In genomic region chr2:86069783-86070339, GRCh38 we compare ENCODE assay signal across 1 cellular context.
TF ChIP-seq lines count a peak whose summit lies in the region.

No MANE protein-coding gene starts in this region.

TF ChIP-seq in HepG2, 621 proteins besides CTCF, POLR2A, EP300 and RAD21:
- TF ChIP-seq ZNF253 (CRISPR knock-in tag; IDR thresholded peaks at IDR 0.05; ENCODE audit: borderline replicate concordance), result peak; percentile 25; the same call in 1 of the 2 replicates
- TF ChIP-seq, protein P1, sequence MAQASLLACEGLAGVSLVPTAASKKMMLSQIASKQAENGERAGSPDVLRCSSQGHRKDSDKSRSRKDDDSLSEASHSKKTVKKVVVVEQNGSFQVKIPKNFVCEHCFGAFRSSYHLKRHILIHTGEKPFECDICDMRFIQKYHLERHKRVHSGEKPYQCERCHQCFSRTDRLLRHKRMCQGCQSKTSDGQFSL (CRISPR knock-in tag; IDR thresholded peaks at IDR 0.05), result no peak
- peak; percentile 54; the same call in 1 of the 2 replicates for TF ChIP-seq NFE2L2 (IDR thresholded peaks at IDR 0.05; ENCODE audit: low read length)
- TF ChIP-seq, protein P2, sequence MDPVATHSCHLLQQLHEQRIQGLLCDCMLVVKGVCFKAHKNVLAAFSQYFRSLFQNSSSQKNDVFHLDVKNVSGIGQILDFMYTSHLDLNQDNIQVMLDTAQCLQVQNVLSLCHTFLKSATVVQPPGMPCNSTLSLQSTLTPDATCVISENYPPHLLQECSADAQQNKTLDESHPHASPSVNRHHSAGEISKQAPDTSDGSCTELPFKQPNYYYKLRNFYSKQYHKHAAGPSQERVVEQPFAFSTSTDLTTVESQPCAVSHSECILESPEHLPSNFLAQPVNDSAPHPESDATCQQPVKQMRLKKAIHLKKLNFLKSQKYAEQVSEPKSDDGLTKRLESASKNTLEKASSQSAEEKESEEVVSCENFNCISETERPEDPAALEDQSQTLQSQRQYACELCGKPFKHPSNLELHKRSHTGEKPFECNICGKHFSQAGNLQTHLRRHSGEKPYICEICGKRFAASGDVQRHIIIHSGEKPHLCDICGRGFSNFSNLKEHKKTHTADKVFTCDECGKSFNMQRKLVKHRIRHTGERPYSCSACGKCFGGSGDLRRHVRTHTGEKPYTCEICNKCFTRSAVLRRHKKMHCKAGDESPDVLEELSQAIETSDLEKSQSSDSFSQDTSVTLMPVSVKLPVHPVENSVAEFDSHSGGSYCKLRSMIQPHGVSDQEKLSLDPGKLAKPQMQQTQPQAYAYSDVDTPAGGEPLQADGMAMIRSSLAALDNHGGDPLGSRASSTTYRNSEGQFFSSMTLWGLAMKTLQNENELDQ (CRISPR knock-in tag; IDR thresholded peaks at IDR 0.05; ENCODE audit: borderline replicate concordance), result no peak
- no peak for TF ChIP-seq MIER3 (CRISPR knock-in tag; IDR thresholded peaks at IDR 0.05; ENCODE audit: borderline replicate concordance)
- TF ChIP-seq ZFP36L2 (CRISPR knock-in tag; IDR thresholded peaks at IDR 0.05), result no peak
- no peak for TF ChIP-seq KLF15 (CRISPR knock-in tag; IDR thresholded peaks at IDR 0.05; ENCODE audit: borderline replicate concordance)
- no peak for TF ChIP-seq NFE2L1 (CRISPR knock-in tag; IDR thresholded peaks at IDR 0.05; ENCODE audit: borderline replicate concordance)
- TF ChIP-seq, protein P3, sequence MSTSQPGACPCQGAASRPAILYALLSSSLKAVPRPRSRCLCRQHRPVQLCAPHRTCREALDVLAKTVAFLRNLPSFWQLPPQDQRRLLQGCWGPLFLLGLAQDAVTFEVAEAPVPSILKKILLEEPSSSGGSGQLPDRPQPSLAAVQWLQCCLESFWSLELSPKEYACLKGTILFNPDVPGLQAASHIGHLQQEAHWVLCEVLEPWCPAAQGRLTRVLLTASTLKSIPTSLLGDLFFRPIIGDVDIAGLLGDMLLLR (CRISPR knock-in tag; IDR thresholded peaks at IDR 0.05), result no peak
- TF ChIP-seq ARNTL (CRISPR knock-in tag; IDR thresholded peaks at IDR 0.05), result no peak
- peak; percentile 23; the same call in 1 of the 2 replicates for TF ChIP-seq ZNF687 (CRISPR knock-in tag; IDR thresholded peaks at IDR 0.05)
- TF ChIP-seq, protein P4, sequence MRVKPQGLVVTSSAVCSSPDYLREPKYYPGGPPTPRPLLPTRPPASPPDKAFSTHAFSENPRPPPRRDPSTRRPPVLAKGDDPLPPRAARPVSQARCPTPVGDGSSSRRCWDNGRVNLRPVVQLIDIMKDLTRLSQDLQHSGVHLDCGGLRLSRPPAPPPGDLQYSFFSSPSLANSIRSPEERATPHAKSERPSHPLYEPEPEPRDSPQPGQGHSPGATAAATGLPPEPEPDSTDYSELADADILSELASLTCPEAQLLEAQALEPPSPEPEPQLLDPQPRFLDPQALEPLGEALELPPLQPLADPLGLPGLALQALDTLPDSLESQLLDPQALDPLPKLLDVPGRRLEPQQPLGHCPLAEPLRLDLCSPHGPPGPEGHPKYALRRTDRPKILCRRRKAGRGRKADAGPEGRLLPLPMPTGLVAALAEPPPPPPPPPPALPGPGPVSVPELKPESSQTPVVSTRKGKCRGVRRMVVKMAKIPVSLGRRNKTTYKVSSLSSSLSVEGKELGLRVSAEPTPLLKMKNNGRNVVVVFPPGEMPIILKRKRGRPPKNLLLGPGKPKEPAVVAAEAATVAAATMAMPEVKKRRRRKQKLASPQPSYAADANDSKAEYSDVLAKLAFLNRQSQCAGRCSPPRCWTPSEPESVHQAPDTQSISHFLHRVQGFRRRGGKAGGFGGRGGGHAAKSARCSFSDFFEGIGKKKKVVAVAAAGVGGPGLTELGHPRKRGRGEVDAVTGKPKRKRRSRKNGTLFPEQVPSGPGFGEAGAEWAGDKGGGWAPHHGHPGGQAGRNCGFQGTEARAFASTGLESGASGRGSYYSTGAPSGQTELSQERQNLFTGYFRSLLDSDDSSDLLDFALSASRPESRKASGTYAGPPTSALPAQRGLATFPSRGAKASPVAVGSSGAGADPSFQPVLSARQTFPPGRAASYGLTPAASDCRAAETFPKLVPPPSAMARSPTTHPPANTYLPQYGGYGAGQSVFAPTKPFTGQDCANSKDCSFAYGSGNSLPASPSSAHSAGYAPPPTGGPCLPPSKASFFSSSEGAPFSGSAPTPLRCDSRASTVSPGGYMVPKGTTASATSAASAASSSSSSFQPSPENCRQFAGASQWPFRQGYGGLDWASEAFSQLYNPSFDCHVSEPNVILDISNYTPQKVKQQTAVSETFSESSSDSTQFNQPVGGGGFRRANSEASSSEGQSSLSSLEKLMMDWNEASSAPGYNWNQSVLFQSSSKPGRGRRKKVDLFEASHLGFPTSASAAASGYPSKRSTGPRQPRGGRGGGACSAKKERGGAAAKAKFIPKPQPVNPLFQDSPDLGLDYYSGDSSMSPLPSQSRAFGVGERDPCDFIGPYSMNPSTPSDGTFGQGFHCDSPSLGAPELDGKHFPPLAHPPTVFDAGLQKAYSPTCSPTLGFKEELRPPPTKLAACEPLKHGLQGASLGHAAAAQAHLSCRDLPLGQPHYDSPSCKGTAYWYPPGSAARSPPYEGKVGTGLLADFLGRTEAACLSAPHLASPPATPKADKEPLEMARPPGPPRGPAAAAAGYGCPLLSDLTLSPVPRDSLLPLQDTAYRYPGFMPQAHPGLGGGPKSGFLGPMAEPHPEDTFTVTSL (CRISPR knock-in tag; IDR thresholded peaks at IDR 0.05; ENCODE audit: borderline replicate concordance), result no peak
- no peak for TF ChIP-seq MBD4 (IDR thresholded peaks at IDR 0.05; ENCODE audit: borderline replicate concordance, low read length)
- no peak for TF ChIP-seq HNF4G (IDR thresholded peaks at IDR 0.05; ENCODE audit: borderline replicate concordance, low read depth, low read length)
- TF ChIP-seq HNF4G (CRISPR knock-in tag; IDR thresholded peaks at IDR 0.05; ENCODE audit: borderline replicate concordance, low read depth), result no peak
